In genomic region chr4:152713951-152714705, GRCh38 we compare ENCODE assay signal across 15 cellular contexts. TPM values are rescaled to one million over a fixed set of nuclear protein-coding genes. Genes with fewer than 3 reads are reported as not detected.
DNase-seq lines count a peak whose midpoint lies in the region; FAIRE-seq and TF ChIP-seq lines count a peak whose summit lies in the region.
"Had no signal": no experiment of that assay in that cellular context is flagged by ENCODE, and none has a peak within 500 bp of the region (broad histone marks: within the 10 kb centered on the region; RNA-seq: fewer than 3 reads in every experiment).

No MANE protein-coding gene starts in this region.

- H2BK120ac ChIP-seq in H1 (replicated peaks; ENCODE audit: low read depth, low read length) (no peak overlapping the region), mesendoderm (ENCODE audit: low read depth, low read length) (no peak overlapping the region)

- CTCF ChIA-PET in A673 (lab: Charles Lee) (no interaction called here), H1 (lab: Charles Lee; ENCODE audit: partially characterized antibody) (interaction anchor here (0.6 to 1.1 kb wide), 2 partner anchors 8 to 933 kb away, joined by 3 to 4 read pairs; no protein-coding TSS in a partner anchor)

- H3K36me3 ChIP-seq in A673 (ENCODE audit: insufficient read depth, low read length, poor library complexity, severe bottlenecking) (no peaks in the 10 kb centered on the region), H1 (ENCODE audit: control insufficient read depth in 2 of 4, insufficient read depth in 4 of 4, low read length in 3 of 4) (no peaks in the 10 kb centered on the region), mesendoderm (ENCODE audit: control insufficient read depth, insufficient read depth, low read length) (no peaks in the 10 kb centered on the region), small intestine (ENCODE audit: control insufficient read depth in 2 of 2, insufficient read depth in 2 of 2, low read length in 2 of 2) (no peaks in the 10 kb centered on the region)
- H3K36me3 ChIP-seq: HAP-1 had no signal

- no peaks in the 10 kb centered on the region for H3K23me2 ChIP-seq in H1 (ENCODE audit: low read depth, low read length)

- H3K4me1 ChIP-seq in A673 (ENCODE audit: insufficient read depth, low read length, poor library complexity, severe bottlenecking) (peaks cover 8% of the 10 kb centered on the region), H1 (replicated peaks in 1 of 4; ENCODE audit: control insufficient read depth in 3 of 4, insufficient read depth in 4 of 4, low read length in 3 of 4) (peaks cover 0 to 14% (median 8%) of the 10 kb centered on the region in 4 experiments; a peak in 3 of 7 replicates), mesendoderm (ENCODE audit: control insufficient read depth, low read depth, low read length) (peaks cover 2% of the 10 kb centered on the region), small intestine (ENCODE audit: control insufficient read depth in 2 of 2, insufficient read depth in 1 of 2, low read depth in 1 of 2, low read length in 1 of 2) (no peaks in the 10 kb centered on the region)
- H3K4me1 ChIP-seq: HAP-1 had no signal

- H3K56ac ChIP-seq in H1 (replicated peaks; ENCODE audit: insufficient read length, low read depth, low read length): no peak overlapping the region
- no peak overlapping the region for H3K56ac ChIP-seq in mesendoderm (ENCODE audit: low read length)

- H4K8ac ChIP-seq in H1 (ENCODE audit: extremely low read depth, insufficient read depth, low read length): no peak overlapping the region
- no peak overlapping the region for H4K8ac ChIP-seq in mesendoderm (ENCODE audit: low read depth, low read length)

- H3K4me2 ChIP-seq in H1 (ENCODE audit: insufficient read depth in 1 of 2, low read depth in 2 of 2, low read length in 2 of 2) (no peak overlapping the region), mesendoderm (ENCODE audit: low read length) (no peak overlapping the region)

- TF ChIP-seq POLR2A in GM12891 (IDR thresholded peaks at IDR 0.05; ENCODE audit: low read depth, low read length) (no peak), H1 (IDR thresholded peaks at IDR 0.05; ENCODE audit: control extremely low read depth in 1 of 2, low read depth in 2 of 2, low read length in 2 of 2) (no peak), GM12892 (IDR thresholded peaks at IDR 0.05; ENCODE audit: low read depth, low read length) (no peak)

- H2AK5ac ChIP-seq in H1 (ENCODE audit: low read depth, low read length) (no peak overlapping the region), mesendoderm (ENCODE audit: low read length) (peak overlapping the region; percentile 50)

- no peak overlapping the region for H4K91ac ChIP-seq in H1 (replicated peaks; ENCODE audit: insufficient read length, low read length)

- TF ChIP-seq CTCF in A673 (conservative IDR thresholded peaks at IDR 0.05; ENCODE audit: low read depth, low read length) (no peak), H1 (IDR thresholded peaks at IDR 0.05; ENCODE audit: control extremely low read depth in 1 of 3, insufficient read depth in 1 of 3, low read depth in 1 of 3, low read length in 3 of 3) (no peak)

- H3K27ac ChIP-seq in A673 (ENCODE audit: low read depth, low read length, poor library complexity, severe bottlenecking): no peak overlapping the region
- no peak overlapping the region for H3K27ac ChIP-seq in H1 (ENCODE audit: low read depth, low read length)
- H3K27ac ChIP-seq in mesendoderm (ENCODE audit: low read depth, low read length): no peak overlapping the region
- H3K27ac ChIP-seq in small intestine (ENCODE audit: low read depth in 1 of 2, low read length in 1 of 2): no peak overlapping the region

- no peak overlapping the region for H2AFZ ChIP-seq in H1 (ENCODE audit: low read length)

- H3K9ac ChIP-seq in H1 (replicated peaks in 1 of 4; ENCODE audit: extremely low read depth in 1 of 4, low read depth in 3 of 4, low read length in 3 of 4): no peak overlapping the region
- H3K9ac ChIP-seq in mesendoderm (ENCODE audit: low read length): no peak overlapping the region

- H2BK5ac ChIP-seq in H1 (ENCODE audit: low read depth, low read length): no peak overlapping the region; the same call in 1 of the 2 replicates
- no peak overlapping the region for H2BK5ac ChIP-seq in mesendoderm (ENCODE audit: low read length)

- no peak overlapping the region for H3K14ac ChIP-seq in H1 (ENCODE audit: insufficient read length)

- H3K79me2 ChIP-seq in H1 (ENCODE audit: control insufficient read depth in 1 of 2, insufficient read depth in 2 of 2, low read length in 2 of 2) (no peaks in the 10 kb centered on the region), mesendoderm (ENCODE audit: control insufficient read depth, insufficient read depth, low read length) (no peaks in the 10 kb centered on the region)

- FAIRE-seq in GM12891 (lab: Jason Lieb, UNC): peak; percentile 69
- FAIRE-seq in H1 (lab: Jason Lieb, UNC): no peak
- FAIRE-seq in small intestine (lab: Jason Lieb, UNC): no peak
- no peak for FAIRE-seq in GM12892 (lab: Jason Lieb, UNC)

- TF ChIP-seq EP300 in H1 (IDR thresholded peaks at IDR 0.05; ENCODE audit: borderline replicate concordance in 1 of 2, low read depth in 2 of 2, low read length in 2 of 2): no peak

- 0 out of 2 replicates have a peak overlapping the region, but pooled peaks have one; percentile 25 for H2BK20ac ChIP-seq in H1 (ENCODE audit: low read length)

- H3K4me3 ChIP-seq in A673 (ENCODE audit: low read depth, low read length, poor library complexity, severe bottlenecking): no peak overlapping the region
- H3K4me3 ChIP-seq in H1 (ENCODE audit: extremely low read depth in 1 of 4, insufficient read depth in 2 of 4, low read depth in 3 of 4, low read length in 4 of 4): no peak overlapping the region
- H3K4me3 ChIP-seq in mesendoderm (ENCODE audit: low read length): no peak overlapping the region
- no peak overlapping the region for H3K4me3 ChIP-seq in small intestine (ENCODE audit: low read depth in 1 of 2, low read length in 2 of 2)
- H3K4me3 ChIP-seq: HAP-1 had no signal

- H3K18ac ChIP-seq in H1 (ENCODE audit: extremely low read depth, low read length) (peak overlapping the region; percentile 57; the same call in 1 of the 2 replicates), mesendoderm (ENCODE audit: low read length) (no peak overlapping the region)

- intact Hi-C loops in A673 (cut with micrococcal nuclease; ENCODE audit: unreplicated experiment): no loop called here

- H4K20me1 ChIP-seq in H1 (replicated peaks in 1 of 2; ENCODE audit: control insufficient read depth in 1 of 2, insufficient read depth in 2 of 2, low read length in 2 of 2): no peaks in the 10 kb centered on the region

- no peaks in the 10 kb centered on the region for H3K79me1 ChIP-seq in H1 (ENCODE audit: low read depth, low read length)
- H3K79me1 ChIP-seq in mesendoderm (ENCODE audit: low read length): no peaks in the 10 kb centered on the region

- H4K5ac ChIP-seq in H1 (ENCODE audit: insufficient read length, low read depth, low read length) (no peak overlapping the region), mesendoderm (ENCODE audit: low read length) (no peak overlapping the region)

- H3K9me3 ChIP-seq in A673 (ENCODE audit: low read depth, low read length, poor library complexity, severe bottlenecking) (no peaks in the 10 kb centered on the region), H1 (ENCODE audit: insufficient read depth in 2 of 2, low read depth in 1 of 2, low read length in 1 of 2) (peaks cover 0 to 5% of the 10 kb centered on the region in 2 experiments; a peak in 2 of 4 replicates), small intestine (ENCODE audit: control insufficient read depth, low read depth) (no peaks in the 10 kb centered on the region)
- H3K9me3 ChIP-seq: HAP-1 had no signal

- H3K27me3 ChIP-seq in A673 (replicated peaks; ENCODE audit: insufficient read depth, low read depth, low read length, poor library complexity) (no peaks in the 10 kb centered on the region), H1 (replicated peaks in 1 of 4; ENCODE audit: control insufficient read depth in 3 of 4, extremely low read depth in 1 of 4, insufficient read depth in 3 of 4, low read length in 3 of 4) (no peaks in the 10 kb centered on the region), mesendoderm (ENCODE audit: insufficient read depth, low read length, poor library complexity) (no peaks in the 10 kb centered on the region), small intestine (ENCODE audit: control insufficient read depth in 2 of 2, insufficient read depth in 2 of 2, low read length in 2 of 2) (no peaks in the 10 kb centered on the region)

- H2BK12ac ChIP-seq in H1 (ENCODE audit: low read depth, low read length): no peak overlapping the region

- WGBS in H1 (ENCODE audit: extremely low coverage in 1 of 2, insufficient coverage in 1 of 2, insufficient read length in 1 of 2, insufficient replicate concordance in 2 of 2, low coverage in 1 of 2, low lambda C conversion rate in 2 of 2, missing lambda C conversion rate in 1 of 2), 2 experiments: 78% methylated on average over 2 of the region's 2 CpGs; no CpG with 5 or more reads in 1 of the 2 experiments
- WGBS in mesendoderm (ENCODE audit: extremely low coverage, insufficient coverage, low lambda C conversion rate): no CpG with 5 or more reads among the region's 2 CpGs
- 58 to 89% (median 72%) methylated on average over 2 of the region's 2 CpGs for WGBS in small intestine, 3 donors

- no TSS peak for BruUV-seq in A673 (replicated peaks; lab: Mats Ljungman, UMichigan)

- no peak for TF ChIP-seq RAD21 in H1 (IDR thresholded peaks at IDR 0.05 in 1 of 2, conservative IDR thresholded peaks at IDR 0.05 in 1 of 2; ENCODE audit: low read depth in 2 of 2, low read length in 2 of 2)

- H2BK15ac ChIP-seq in H1 (ENCODE audit: low read length) (no peak overlapping the region), mesendoderm (replicated peaks; ENCODE audit: low read depth) (no peak overlapping the region)

- H3K4ac ChIP-seq in H1 (replicated peaks; ENCODE audit: insufficient read length, low read depth, low read length) (no peak overlapping the region), mesendoderm (ENCODE audit: low read depth, low read length) (no peak overlapping the region)

- H3K23ac ChIP-seq in H1 (ENCODE audit: insufficient read length) (no peak overlapping the region), mesendoderm (ENCODE audit: low read length) (no peak overlapping the region)

- DNase-seq in A673 (ENCODE audit: low spot score): peak; percentile 51
- no peak for DNase-seq in GM12891 (ENCODE audit: insufficient read length, low spot score)
- DNase-seq in H1 (ENCODE audit: low read depth in 1 of 2, low spot score in 2 of 2): no peak
- DNase-seq in mesendoderm: no peak
- DNase-seq in NCI-H2107 (lab: John Stamatoyannopoulos, UW): no peak
- no peak for DNase-seq in small intestine
- no peak for DNase-seq in GM12892 (ENCODE audit: insufficient read length)
- DNase-seq: DND-41, NCI-H1105, NCI-H2081, NCI-H2227 treated with DMSO at 0.1 percent for 48 hours, NCI-H510A treated with DMSO at 0.1 percent for 48 hours, SIG-M5 had no signal

- POLR2A ChIA-PET in A673 (lab: Charles Lee; ENCODE audit: low non-redundant PET): no interaction called here
- POLR2A ChIA-PET in H1 (lab: Charles Lee; ENCODE audit: partially characterized antibody): no interaction called here

RNA-seq across cellular contexts. Expression of gene TMEM154, which starts 34.3 kb away (rescaled TPM):
- 2.3 and 2.6 TPM in 2 replicates for total RNA-seq in A673 (2021)
- polyA plus RNA-seq in GM12891 (2012; ENCODE audit: low read depth, missing spikeins): 9.3 TPM
- total RNA-seq in H1 (2021; fragmentation: NEBNext Ultra II Directional; extraction: Animal tissue kit (Norgen Biotek cat#: 25700)): 1.2 and 1.5 TPM in 2 replicates
- 0.22 and 0.33 TPM in 2 replicates for polyA plus RNA-seq in H1 (2011; rRNA removed)
- polyA plus RNA-seq in H1 (2011; cell fraction: cytosol; rRNA removed): 0.27 TPM
- 0.31 TPM for polyA plus RNA-seq in H1 (2011; cell fraction: nucleus; rRNA removed)
- 0.18 to 0.99 TPM (median 0.69 TPM) in 4 replicates for polyA plus RNA-seq in H1 (2012, experiment 1 of 2)
- polyA plus RNA-seq in H1 (2012, experiment 2 of 2): 0.03 TPM
- polyA plus RNA-seq in H1 (2013, experiment 1 of 2): 1.1 TPM
- 1.9 TPM for polyA plus RNA-seq in H1 (2013, experiment 2 of 2)
- polyA minus RNA-seq in H1 (2011; rRNA and poly(A)+ RNA removed): 0.85 and 1.0 TPM in 2 replicates
- not detected for polyA minus RNA-seq in H1 (2011; cell fraction: cytosol; rRNA and poly(A)+ RNA removed)
- 1.9 TPM for polyA minus RNA-seq in H1 (2011; cell fraction: nucleus; rRNA and poly(A)+ RNA removed)
- polyA plus RNA-seq in mesendoderm (2013, experiment 1 of 2): 12.8 TPM
- polyA plus RNA-seq in mesendoderm (2013, experiment 2 of 2): 11.9 TPM
- polyA plus RNA-seq in small intestine: 1 to 10 TPM in 1 of 3 donors, under 1 TPM in 2; under 0.01 to 3.8 (median 0.95) TPM
- polyA plus RNA-seq in GM12892 (2012; ENCODE audit: missing spikeins): 22.3 TPM
- total RNA-seq: G401 had no signal
